Comparison of ENCODE assay signal across 1 cellular context in genomic region chr21:42079008-42079938, GRCh38.
TF ChIP-seq lines count a peak whose summit lies in the region.

No MANE protein-coding gene starts in this region.

TF ChIP-seq in HEK293, 187 proteins besides CTCF, POLR2A, EP300 and RAD21 (continued from another document):
- TF ChIP-seq SP7 (tag by site-specific recombination; IDR thresholded peaks at IDR 0.05) (no peak), HOXD13 (CRISPR knock-in tag; IDR thresholded peaks at IDR 0.05; ENCODE audit: borderline replicate concordance) (no peak), ZNF26 (tag by site-specific recombination; IDR thresholded peaks at IDR 0.05) (no peak), ZNF571 (tag by site-specific recombination; IDR thresholded peaks at IDR 0.05) (no peak), ZNF501 (tag by site-specific recombination; IDR thresholded peaks at IDR 0.05) (no peak), ZNF391 (tag by site-specific recombination; IDR thresholded peaks at IDR 0.05; ENCODE audit: borderline replicate concordance, low read depth) (no peak), ZBTB8A (tag by site-specific recombination; IDR thresholded peaks at IDR 0.05) (no peak), MYNN (tag by site-specific recombination; IDR thresholded peaks at IDR 0.05; ENCODE audit: borderline replicate concordance) (no peak), ZNF843 (tag by site-specific recombination; IDR thresholded peaks at IDR 0.05) (no peak), TCF7L2 (IDR thresholded peaks at IDR 0.05; ENCODE audit: borderline replicate concordance, low read depth, low read length) (no peak), SCRT2 (tag by site-specific recombination; IDR thresholded peaks at IDR 0.05) (peak; percentile 65), ZNF394 (tag by site-specific recombination; IDR thresholded peaks at IDR 0.05; ENCODE audit: borderline replicate concordance) (no peak)
